In genomic region chr1:43143441-43143888, GRCh38 we compare ENCODE assay signal across 1 cellular context.
TF ChIP-seq lines count a peak whose summit lies in the region.

No MANE protein-coding gene starts in this region.

TF ChIP-seq in HEK293, 187 proteins besides CTCF, POLR2A, EP300 and RAD21 (continued from another document):
- TF ChIP-seq ZNF366 (tag by site-specific recombination; conservative IDR thresholded peaks at IDR 0.05): no peak
- TF ChIP-seq ZNF530 (tag by site-specific recombination; IDR thresholded peaks at IDR 0.05; ENCODE audit: low read depth): no peak
- no peak for TF ChIP-seq IKZF3 (tag by site-specific recombination; IDR thresholded peaks at IDR 0.05)
- peak; percentile 33 for TF ChIP-seq ZNF654 (tag by site-specific recombination; IDR thresholded peaks at IDR 0.05; ENCODE audit: low read depth)
- TF ChIP-seq PRDM10 (tag by site-specific recombination; IDR thresholded peaks at IDR 0.05): peak; percentile 98
